ENCODE assay signal across 10 cellular contexts in genomic region chr13:25170554-25171107, GRCh38. TPM values are rescaled to one million over a fixed set of nuclear protein-coding genes. Genes with fewer than 3 reads are reported as not detected.
DNase-seq lines count a peak whose midpoint lies in the region; ATAC-seq, FAIRE-seq and TF ChIP-seq lines count a peak whose summit lies in the region.
"Had no signal": no experiment of that assay in that cellular context is flagged by ENCODE, and none has a peak within 500 bp of the region (broad histone marks: within the 10 kb centered on the region; RNA-seq: fewer than 3 reads in every experiment).

No MANE protein-coding gene starts in this region.

- no peak overlapping the region for H2BK5ac ChIP-seq in mesenchymal stem cell (ENCODE audit: low read depth, low read length, poor library complexity, severe bottlenecking)

- TF ChIP-seq CTCF in GM12878 (IDR thresholded peaks at IDR 0.05 in 2 of 3, conservative IDR thresholded peaks at IDR 0.05 in 1 of 3; ENCODE audit: control insufficient read depth in 2 of 3, extremely low read depth in 1 of 3, insufficient read depth in 1 of 3, low read depth in 3 of 3, low read length in 3 of 3) = no peak
- TF ChIP-seq CTCF in omental fat pad (IDR thresholded peaks at IDR 0.05) = no peak

- peaks cover 11% of the 10 kb centered on the region for H3K4me1 Mint-ChIP-seq in activated T-helper 17 cell treated with anti-CD3 and anti-CD28 coated beads, Interleukin-2, amount 50 U/mL, for 72 hours

- no peaks in the 10 kb centered on the region for H4K20me1 ChIP-seq in GM12878 (ENCODE audit: control insufficient read depth, insufficient read depth)

- H2BK12ac ChIP-seq in mesenchymal stem cell (ENCODE audit: low read length in 2 of 2) = no peak overlapping the region

- peak; percentile 22 for DNase-seq in stimulated activated CD4-positive, alpha-beta T cell treated with anti-CD3 and anti-CD28 coated beads, Interleukin-15, amount 100 ng/mL, for 24 hours
- DNase-seq in stimulated activated CD4-positive, alpha-beta T cell treated with anti-CD3 and anti-CD28 coated beads, Interleukin-12 subunit alpha, Interleukin-12 subunit beta, amount 100 ng/mL, for 4 hours = no peak
- DNase-seq in GM12878 (ENCODE audit: low read depth, low spot score) (no peak), mesenchymal stem cell (no peak), NCI-H446 treated with DMSO at 0.1 percent for 48 hours (lab: John Stamatoyannopoulos, UW) (no peak), omental fat pad (ENCODE audit: low spot score) (no peak), SKM-1 (lab: John Stamatoyannopoulos, UW; ENCODE audit: unreplicated experiment) (no peak)
- DNase-seq: PC-3 had no signal

- H3K36me3 ChIP-seq in GM12878 (ENCODE audit: control insufficient read depth in 2 of 2, insufficient read depth in 2 of 2, low read length in 1 of 2) (no peaks in the 10 kb centered on the region), mesenchymal stem cell (ENCODE audit: control insufficient read depth in 1 of 2, insufficient read depth in 2 of 2, low read depth in 1 of 2, low read length in 2 of 2) (no peaks in the 10 kb centered on the region)

- WGBS in GM12878 (ENCODE audit: insufficient coverage, insufficient replicate concordance, low lambda C conversion rate, missing lambda C conversion rate) = 3% methylated on average over 67 of the region's 74 CpGs
- 4% methylated on average over 54 of the region's 74 CpGs for WGBS in mesenchymal stem cell

- peaks cover 5% of the 10 kb centered on the region for H3K36me3 Mint-ChIP-seq in activated T-helper 17 cell treated with anti-CD3 and anti-CD28 coated beads, Interleukin-2, amount 50 U/mL, for 72 hours (ENCODE audit: low read depth)
- H3K36me3 Mint-ChIP-seq: activated naive CD4-positive, alpha-beta T cell treated with anti-CD3 and anti-CD28 coated beads, Interleukin-2, amount 50 U/mL, for 24 hours had no signal

- no peak overlapping the region for H2AFZ ChIP-seq in GM12878 (ENCODE audit: control insufficient read depth, low read depth, low read length)
- no peak overlapping the region for H2AFZ ChIP-seq in mesenchymal stem cell (ENCODE audit: low read depth, low read length)

- ATAC-seq in GM12878 (no peak), omental fat pad (ENCODE audit: low FRiP score) (no peak)
- no peak for ATAC-seq in activated T-helper 17 cell treated with anti-CD3 and anti-CD28 coated beads, Interleukin-2, amount 50 U/mL, for 72 hours (replicated peaks)
- ATAC-seq: PC-3 had no signal

- no peak for TF ChIP-seq RAD21 in GM12878 (IDR thresholded peaks at IDR 0.05; ENCODE audit: insufficient read depth, low read depth, low read length)

- H3K79me1 ChIP-seq in mesenchymal stem cell (replicated peaks; ENCODE audit: low read length, poor library complexity, severe bottlenecking) = no peaks in the 10 kb centered on the region

- FAIRE-seq in GM12878 (lab: Jason Lieb, UNC) = no peak

- no peak overlapping the region for H3K18ac ChIP-seq in mesenchymal stem cell (ENCODE audit: low read depth in 1 of 2, low read length in 2 of 2)

- no peak overlapping the region for H3K27ac Mint-ChIP-seq in activated T-helper 17 cell treated with anti-CD3 and anti-CD28 coated beads, Interleukin-2, amount 50 U/mL, for 72 hours
- H3K27ac Mint-ChIP-seq: activated naive CD4-positive, alpha-beta T cell treated with anti-CD3 and anti-CD28 coated beads, Interleukin-2, amount 50 U/mL, for 24 hours had no signal

- RAD21 ChIA-PET in GM12878 (lab: Charles Lee; ENCODE audit: unreplicated experiment) = no interaction called here

- H3K4me2 ChIP-seq in GM12878 (ENCODE audit: control insufficient read depth, insufficient read depth) = peak overlapping the region; percentile 37; the same call in 1 of the 2 replicates
- peak overlapping the region; percentile 87 for H3K4me2 ChIP-seq in mesenchymal stem cell (ENCODE audit: low read length, poor library complexity, severe bottlenecking)

- no peaks in the 10 kb centered on the region for H3K4me1 ChIP-seq in GM12878 (ENCODE audit: control insufficient read depth, insufficient read depth, low read length)
- peaks cover 13% of the 10 kb centered on the region for H3K4me1 ChIP-seq in mesenchymal stem cell (ENCODE audit: control insufficient read depth, insufficient read depth, low read depth, low read length)

- H4K91ac ChIP-seq in mesenchymal stem cell (ENCODE audit: low read length) = no peak overlapping the region

- H3K27ac ChIP-seq in GM12878 (ENCODE audit: control insufficient read depth, insufficient read depth) = no peak overlapping the region
- H3K27ac ChIP-seq in mesenchymal stem cell (ENCODE audit: low read length, poor library complexity, severe bottlenecking) = no peak overlapping the region

- no peak overlapping the region for H2AK5ac ChIP-seq in mesenchymal stem cell (ENCODE audit: low read length, severe bottlenecking)

- no peaks in the 10 kb centered on the region for H3K9me3 Mint-ChIP-seq in activated T-helper 17 cell treated with anti-CD3 and anti-CD28 coated beads, Interleukin-2, amount 50 U/mL, for 72 hours
- H3K9me3 Mint-ChIP-seq: activated naive CD4-positive, alpha-beta T cell treated with anti-CD3 and anti-CD28 coated beads, Interleukin-2, amount 50 U/mL, for 24 hours had no signal

- H3K4me3 ChIP-seq in GM12878 = no peak overlapping the region
- peak overlapping the region in 1 of 2 experiments; percentile 61 for H3K4me3 ChIP-seq in mesenchymal stem cell (ENCODE audit: insufficient read depth in 1 of 2, low read depth in 1 of 2, low read length in 2 of 2)

- H2BK120ac ChIP-seq in mesenchymal stem cell (ENCODE audit: low read depth, low read length) = no peak overlapping the region

- no peak overlapping the region for H2BK15ac ChIP-seq in mesenchymal stem cell (ENCODE audit: low read depth, poor library complexity, severe bottlenecking)

- H3K4ac ChIP-seq in mesenchymal stem cell (ENCODE audit: low read depth in 1 of 2, low read length in 2 of 2) = no peak overlapping the region

- in situ Hi-C loops in GM12878 (cut with MboI) = no loop called here

- CTCF ChIA-PET in GM12878 (lab: Yijun Ruan, JAX) = no interaction called here

- TF ChIP-seq POLR2A in GM12878 (IDR thresholded peaks at IDR 0.05; ENCODE audit: low read depth, low read length) = no peak

- no peak overlapping the region for H3K23ac ChIP-seq in mesenchymal stem cell (ENCODE audit: low read length in 2 of 2)

- H3K79me2 ChIP-seq in GM12878 (ENCODE audit: control insufficient read depth, insufficient read depth, low read length) = no peaks in the 10 kb centered on the region

- POLR2A ChIA-PET in GM12878 (lab: Charles Lee) = no interaction called here

- no peak overlapping the region for H3K14ac ChIP-seq in mesenchymal stem cell (ENCODE audit: low read length in 2 of 2)

- H3K9me3 ChIP-seq in GM12878 (replicated peaks; ENCODE audit: control insufficient read depth, insufficient read depth, low read length) (peaks cover 5% of the 10 kb centered on the region; the same call in 2 of the 3 replicates), mesenchymal stem cell (ENCODE audit: control insufficient read depth, low read length) (no peaks in the 10 kb centered on the region)

- H3K9ac ChIP-seq in GM12878 (ENCODE audit: control insufficient read depth, insufficient read depth, low read length) = no peak overlapping the region
- no peak overlapping the region for H3K9ac ChIP-seq in mesenchymal stem cell (ENCODE audit: low read length)

- TF ChIP-seq EP300 in GM12878 (IDR thresholded peaks at IDR 0.05; ENCODE audit: borderline replicate concordance in 1 of 2, control insufficient read depth in 1 of 2, low read depth in 2 of 2, low read length in 2 of 2) = no peak

- BruUV-seq in GM12878 (replicated peaks; lab: Mats Ljungman, UMichigan) = no TSS peak

- peaks cover 54% of the 10 kb centered on the region for H3K27me3 Mint-ChIP-seq in activated T-helper 17 cell treated with anti-CD3 and anti-CD28 coated beads, Interleukin-2, amount 50 U/mL, for 72 hours

- intact Hi-C loops in GM12878 (cut with micrococcal nuclease; ENCODE audit: unreplicated experiment) = no loop called here

- peaks cover 6 to 8% of the 10 kb centered on the region in 2 experiments for H3K27me3 ChIP-seq in GM12878 (replicated peaks in 1 of 2; ENCODE audit: control insufficient read depth in 2 of 2, insufficient read depth in 2 of 2, low read length in 1 of 2)
- peaks cover 57 to 69% of the 10 kb centered on the region in 2 experiments for H3K27me3 ChIP-seq in mesenchymal stem cell (ENCODE audit: control insufficient read depth in 1 of 2, insufficient read depth in 1 of 2, low read length in 2 of 2)

- SMC1A ChIA-PET in GM12878 (lab: Charles Lee; ENCODE audit: uncharacterized antibody, unreplicated experiment) = no interaction called here

- H4K8ac ChIP-seq in mesenchymal stem cell (ENCODE audit: low read length) = no peak overlapping the region

- H3K4me3 Mint-ChIP-seq in activated T-helper 17 cell treated with anti-CD3 and anti-CD28 coated beads, Interleukin-2, amount 50 U/mL, for 72 hours = no peak overlapping the region

TF ChIP-seq in GM12878, 131 proteins besides CTCF, POLR2A, EP300 and RAD21 (continues in another document):
- TF ChIP-seq EED (IDR thresholded peaks at IDR 0.05; ENCODE audit: low read depth) = no peak

RNA-seq across cellular contexts. Expression of gene AMER2, which starts 1.5 kb away (rescaled TPM):
- 0.04 and 0.20 TPM in 2 replicates for total RNA-seq in GM12878 (2013; cell fraction: nucleolus; rRNA removed)
- total RNA-seq in GM12878 (2014; rRNA removed) (0.34 and 0.38 TPM in 2 replicates), GM12878 (2014; rRNA removed; fragmentation: Illumina TruSeq; extraction: Trizol) (0.23 and 0.27 TPM in 2 replicates), GM12878 (2021) (0.33 and 0.35 TPM in 2 replicates), omental fat pad (under 1 TPM in 2 of 4 donors, not detected in 2; 0.09 to 0.95 TPM)
- polyA plus RNA-seq in GM12878 (2011; ENCODE audit: low read depth) = not detected
- polyA plus RNA-seq in GM12878 (2011; rRNA removed) (0.01 TPM in 2 replicates), GM12878 (2014; fragmentation: Illumina TruSeq; extraction: Trizol) (0.17 and 0.24 TPM in 2 replicates), GM12878 (2014; fragmentation: Nextera tagmentation; extraction: Ambion mirVana) (under 1 TPM; 0.07 to 0.13 TPM), GM12878 (2014; rRNA removed) (0.20 and 0.32 TPM in 2 replicates), GM12878 (2016; fragmentation: Nextera tagmentation; extraction: Ambion mirVana) (under 1 TPM; 0.12 to 0.19 TPM)
- 0.02 TPM in 1 of 2 replicates, not detected in the other for polyA plus RNA-seq in GM12878 (2011; cell fraction: cytosol; rRNA removed)
- polyA plus RNA-seq in GM12878 (2011; cell fraction: nucleus; rRNA removed) = 0.03 TPM in 2 replicates
- polyA plus RNA-seq in GM12878 (2012) = 0.03 TPM in 1 of 2 replicates, not detected in the other
- polyA minus RNA-seq in GM12878 (2011; rRNA and poly(A)+ RNA removed) = 0.05 TPM in 1 of 2 replicates, not detected in the other
- not detected in 2 replicates for polyA minus RNA-seq in GM12878 (2011; cell fraction: cytosol; rRNA and poly(A)+ RNA removed)
- under 0.01 TPM in 1 of 2 replicates, not detected in the other for polyA minus RNA-seq in GM12878 (2011; cell fraction: nucleus; rRNA and poly(A)+ RNA removed)
- not detected for polyA plus RNA-seq in mesenchymal stem cell (2013, experiment 1 of 2)
- polyA plus RNA-seq in mesenchymal stem cell (2013, experiment 2 of 2) = not detected
- not detected for total RNA-seq in activated T-helper 17 cell treated with anti-CD3 and anti-CD28 coated beads, Interleukin-2, amount 50 U/mL, for 72 hours
- total RNA-seq: PC-3 had no signal
